18 cellular contexts compared by ENCODE assay signal in the genomic region with DNA sequence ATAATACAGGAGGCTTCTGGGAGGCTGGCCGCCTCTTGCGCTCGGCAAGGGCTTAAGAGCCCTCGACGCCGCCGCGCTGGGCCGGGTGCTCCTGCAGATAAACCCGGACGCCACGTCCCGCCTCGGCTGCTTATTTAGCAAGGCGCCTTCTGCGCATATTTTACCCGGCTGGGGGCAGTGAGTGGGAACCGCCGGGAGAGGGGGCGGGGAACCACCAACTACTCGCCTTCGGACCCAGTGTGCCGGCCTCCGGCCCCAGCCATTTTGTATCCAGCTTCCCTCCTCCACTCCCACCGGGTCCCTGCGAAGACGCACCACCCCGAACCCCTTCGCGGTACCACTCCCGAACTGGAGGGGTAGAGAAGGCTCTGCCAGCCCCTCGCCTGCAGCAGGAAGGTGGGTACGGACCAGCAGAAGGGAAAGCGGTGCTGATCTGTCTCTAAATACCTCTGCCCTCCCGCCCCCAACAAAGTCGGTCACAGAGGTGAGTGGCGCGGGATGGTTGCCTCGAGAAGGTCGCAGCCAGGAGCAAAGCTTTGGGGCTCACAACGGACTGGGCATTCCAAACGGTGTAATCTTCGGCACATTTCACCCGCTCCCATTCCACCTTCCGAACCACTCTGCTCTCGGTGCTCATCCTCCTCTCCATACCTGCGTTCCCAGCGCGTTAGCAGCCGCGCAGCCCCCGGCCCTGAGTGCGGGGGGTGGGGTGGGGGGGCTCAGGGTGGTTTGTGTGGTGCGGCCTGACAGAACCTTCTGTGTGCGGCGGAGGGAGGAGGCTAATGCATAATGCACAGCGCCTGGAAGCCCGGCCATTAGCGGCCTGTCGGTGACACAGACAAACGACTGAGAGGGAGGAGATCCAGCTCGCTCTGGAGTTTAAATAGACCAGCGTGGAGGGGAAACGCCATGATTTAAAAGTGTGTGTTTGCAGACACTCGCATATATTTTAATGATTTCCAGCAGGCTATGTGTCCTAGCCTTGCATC. TPM values are rescaled to one million over a fixed set of nuclear protein-coding genes. Genes with fewer than 3 reads are reported as not detected.
A peak's percentile ranks its signal among the peaks of the same experiment; 100 is the strongest.
DNase-seq lines count a peak whose midpoint lies in the region; TF ChIP-seq lines count a peak whose summit lies in the region.
"Had no signal": no experiment of that assay in that cellular context is flagged by ENCODE, and none has a peak within 500 bp of the region (broad histone marks: within the 10 kb centered on the region; RNA-seq: fewer than 3 reads in every experiment).

No MANE protein-coding gene starts in this region.

- H3K27me3 Mint-ChIP-seq in neural progenitor cell (ENCODE audit: insufficient read depth, low read depth) = peaks cover 15% of the 10 kb centered on the region
- H3K27me3 Mint-ChIP-seq: activated CD4-positive, alpha-beta memory T cell treated with anti-CD3 and anti-CD28 coated beads for 36 hours had no signal

- peaks cover 8% of the 10 kb centered on the region for H3K9me3 Mint-ChIP-seq in neural progenitor cell
- H3K9me3 Mint-ChIP-seq: activated CD4-positive, alpha-beta memory T cell treated with anti-CD3 and anti-CD28 coated beads for 36 hours; activated T-helper 1 cell treated with anti-CD3 and anti-CD28 coated beads, Interleukin-12 subunit alpha, Interleukin-12 subunit beta, Interleukin-2, Interleukin-4 antibody, amounts not matched to agents 30 ng/mL and 10 ng/mL and 1 ng/mL, durations not matched to agents 14 hours and 24 hours and 36 hours had no signal

- TF ChIP-seq CTCF in hepatocyte (IDR thresholded peaks at IDR 0.05; ENCODE audit: poor library complexity) = no peak
- no peak for TF ChIP-seq CTCF in neural progenitor cell (IDR thresholded peaks at IDR 0.05)
- no peak for TF ChIP-seq CTCF in spleen (IDR thresholded peaks at IDR 0.05 in 8 of 11, conservative IDR thresholded peaks at IDR 0.05 in 3 of 11)

- peaks cover 65% of the 10 kb centered on the region for H3F3A ChIP-seq in neural progenitor cell (ENCODE audit: low read depth)

- H3K36me3 ChIP-seq in BLaER1 treated with 17β-estradiol and CSF1 and Interleukin-3, amounts not matched to agents 10 nM and 100 nM = peaks cover 0 to 11% (median 0%) of the 10 kb centered on the region in 11 experiments; a peak in 4 of 22 replicates
- no peaks in the 10 kb centered on the region for H3K36me3 ChIP-seq in HUES64 (ENCODE audit: insufficient read depth, low read length)
- H3K36me3 ChIP-seq in hepatocyte (replicated peaks; ENCODE audit: insufficient read depth, low read depth) = no peaks in the 10 kb centered on the region
- no peaks in the 10 kb centered on the region for H3K36me3 ChIP-seq in neural progenitor cell
- H3K36me3 ChIP-seq in spleen = no peaks in the 10 kb centered on the region
- H3K36me3 ChIP-seq: heart right ventricle had no signal

- 2% methylated on average over 59 of the region's 65 CpGs for WGBS in HUES64
- whole genome bisulfite sequencing in hepatocyte (ENCODE audit: low lambda C conversion rate, missing lambda C conversion rate) = 43% methylated on average over 58 of the region's 65 CpGs
- 57 to 98% (median 94%) methylated on average over 38 to 65 of the region's 65 CpGs for WGBS in spleen, 5 donors

- H3K27me3 ChIP-seq in BLaER1 treated with 17β-estradiol and CSF1 and Interleukin-3, amounts not matched to agents 10 nM and 100 nM = peaks cover 7 to 30% (median 15%) of the 10 kb centered on the region in 11 experiments; a peak in 18 of 22 replicates
- H3K27me3 ChIP-seq in HUES64 (ENCODE audit: insufficient read depth, low read length) (peaks cover 57% of the 10 kb centered on the region), hepatocyte (peaks cover 46% of the 10 kb centered on the region), neural progenitor cell (peaks cover 66% of the 10 kb centered on the region), spleen (replicated peaks in 1 of 7) (peaks cover 0 to 92% (median 34%) of the 10 kb centered on the region in 7 donors)

- H3K9me3 ChIP-seq in BLaER1 treated with 17β-estradiol and CSF1 and Interleukin-3, amounts not matched to agents 10 nM and 100 nM (replicated peaks in 1 of 11) = peaks cover 45 to 64% (median 58%) of the 10 kb centered on the region in 11 experiments
- no peaks in the 10 kb centered on the region for H3K9me3 ChIP-seq in HUES64 (ENCODE audit: insufficient read depth, low read depth, low read length)
- no peaks in the 10 kb centered on the region for H3K9me3 ChIP-seq in hepatocyte (ENCODE audit: low read depth)
- H3K9me3 ChIP-seq in neural progenitor cell (ENCODE audit: low read depth) = no peaks in the 10 kb centered on the region
- H3K9me3 ChIP-seq in spleen = peaks cover 0 to 5% (median 0%) of the 10 kb centered on the region in 8 donors
- H3K9me3 ChIP-seq: heart right ventricle had no signal

- peaks cover 7% of the 10 kb centered on the region for H3K79me2 ChIP-seq in hepatocyte
- H3K79me2 ChIP-seq in neural progenitor cell (ENCODE audit: low read depth) = peaks cover 16% of the 10 kb centered on the region

- TF ChIP-seq POLR2A in spleen (IDR thresholded peaks at IDR 0.05) = no peak

- H3K36me3 Mint-ChIP-seq in neural progenitor cell = no peaks in the 10 kb centered on the region
- H3K36me3 Mint-ChIP-seq: activated CD4-positive, alpha-beta memory T cell treated with anti-CD3 and anti-CD28 coated beads for 36 hours had no signal

- peaks cover 5 to 86% (median 71%) of the 10 kb centered on the region in 11 experiments; a peak in 20 of 22 replicates for H4K20me1 ChIP-seq in BLaER1 treated with 17β-estradiol and CSF1 and Interleukin-3, amounts not matched to agents 10 nM and 100 nM
- no peaks in the 10 kb centered on the region for H4K20me1 ChIP-seq in hepatocyte (ENCODE audit: insufficient read depth, poor library complexity, severe bottlenecking)
- peaks cover 48% of the 10 kb centered on the region for H4K20me1 ChIP-seq in neural progenitor cell (ENCODE audit: low read depth)

- intact Hi-C loops in spleen (cut with DNase I; ENCODE audit: low total_unique reads) = loop anchor here (10.0 kb wide), 1 partner anchor 52 kb away; no protein-coding TSS in a partner anchor

- no peak overlapping the region for H3K27ac Mint-ChIP-seq in neural progenitor cell
- H3K27ac Mint-ChIP-seq: activated CD4-positive, alpha-beta memory T cell treated with anti-CD3 and anti-CD28 coated beads for 36 hours; activated T-helper 1 cell treated with anti-CD3 and anti-CD28 coated beads, Interleukin-12 subunit alpha, Interleukin-12 subunit beta, Interleukin-2, Interleukin-4 antibody, amounts not matched to agents 30 ng/mL and 10 ng/mL and 1 ng/mL, durations not matched to agents 14 hours and 24 hours and 36 hours had no signal

- H3K4me3 Mint-ChIP-seq in neural progenitor cell = peak overlapping the region; percentile 77
- H3K4me3 Mint-ChIP-seq: activated CD4-positive, alpha-beta memory T cell treated with anti-CD3 and anti-CD28 coated beads for 36 hours; activated T-helper 1 cell treated with anti-CD3 and anti-CD28 coated beads, Interleukin-12 subunit alpha, Interleukin-12 subunit beta, Interleukin-2, Interleukin-4 antibody, amounts not matched to agents 30 ng/mL and 10 ng/mL and 1 ng/mL, durations not matched to agents 14 hours and 24 hours and 36 hours had no signal

- peak overlapping the region in 4 of 11 experiments; percentile 3 to 85 (median 24); a peak in 2 of 22 replicates for H3K9ac ChIP-seq in BLaER1 treated with 17β-estradiol and CSF1 and Interleukin-3, amounts not matched to agents 10 nM and 100 nM
- peak overlapping the region; percentile 49 for H3K9ac ChIP-seq in HUES64 (ENCODE audit: low read depth, low read length)
- H3K9ac ChIP-seq in neural progenitor cell = no peak overlapping the region

- H3K4me1 ChIP-seq in BLaER1 treated with 17β-estradiol and CSF1 and Interleukin-3, amounts not matched to agents 10 nM and 100 nM = peaks cover 61 to 86% (median 77%) of the 10 kb centered on the region in 10 experiments
- H3K4me1 ChIP-seq in HUES64 (ENCODE audit: insufficient read depth, low read length) = peaks cover 30% of the 10 kb centered on the region
- H3K4me1 ChIP-seq in hepatocyte (ENCODE audit: insufficient read depth) = peaks cover 57% of the 10 kb centered on the region
- peaks cover 44% of the 10 kb centered on the region for H3K4me1 ChIP-seq in neural progenitor cell
- peaks cover 15 to 62% (median 38%) of the 10 kb centered on the region in 6 donors for H3K4me1 ChIP-seq in spleen

- peak overlapping the region; percentile 82 to 95 (median 91) for H3K4me2 ChIP-seq in BLaER1 treated with 17β-estradiol and CSF1 and Interleukin-3, amounts not matched to agents 10 nM and 100 nM
- peak overlapping the region; percentile 96 for H3K4me2 ChIP-seq in hepatocyte
- H3K4me2 ChIP-seq in neural progenitor cell = peak overlapping the region; percentile 92

- peaks cover 40% of the 10 kb centered on the region for H3K4me1 Mint-ChIP-seq in neural progenitor cell

- H3K9me2 ChIP-seq in hepatocyte (replicated peaks; ENCODE audit: insufficient read depth) = no peaks in the 10 kb centered on the region

- H2AFZ ChIP-seq in hepatocyte (no peak overlapping the region), neural progenitor cell (replicated peaks) (no peak overlapping the region)

- no peak overlapping the region for H3K4me3 ChIP-seq in BLaER1 treated with 17β-estradiol and CSF1 and Interleukin-3, amounts not matched to agents 10 nM and 100 nM
- peak overlapping the region; percentile 57 for H3K4me3 ChIP-seq in HUES64 (ENCODE audit: low read length)
- H3K4me3 ChIP-seq in hepatocyte = no peak overlapping the region
- peak overlapping the region; percentile 73 for H3K4me3 ChIP-seq in neural progenitor cell
- H3K4me3 ChIP-seq in spleen = no peak overlapping the region

- H3K27ac ChIP-seq in BLaER1 treated with 17β-estradiol and CSF1 and Interleukin-3, amounts not matched to agents 10 nM and 100 nM = no peak overlapping the region
- H3K27ac ChIP-seq in HUES64 (ENCODE audit: low read depth, low read length) = no peak overlapping the region
- peak overlapping the region; percentile 93 for H3K27ac ChIP-seq in hepatocyte
- no peak overlapping the region for H3K27ac ChIP-seq in neural progenitor cell
- H3K27ac ChIP-seq in spleen = no peak overlapping the region
- H3K27ac ChIP-seq: heart right ventricle had no signal

- DNase-seq in hepatocyte (ENCODE audit: low spot score) (peak; percentile 46), neural progenitor cell (ENCODE audit: low spot score) (peak; percentile 65), spleen (no peak), NCI-H345 treated with DMSO at 0.1 percent for 48 hours (lab: John Stamatoyannopoulos, UW; ENCODE audit: unreplicated experiment) (no peak), COLO668 (lab: John Stamatoyannopoulos, UW; ENCODE audit: unreplicated experiment) (no peak), LoVo (ENCODE audit: low spot score) (no peak)
- DNase-seq: activated CD4-positive, alpha-beta memory T cell treated with anti-CD3 and anti-CD28 coated beads for 36 hours; GOT3; heart right ventricle; left cardiac atrium; NCI-H2029 treated with DMSO at 0.1 percent for 48 hours; NCI-H748 treated with DMSO at 0.1 percent for 48 hours; RPMI8226; stimulated activated naive CD4-positive, alpha-beta T cell; SW 1271 had no signal

RNA-seq across cellular contexts. Expression of gene BCOR, which starts 4.9 kb away (rescaled TPM):
- polyA plus RNA-seq in HUES64 (2013, experiment 1 of 2) = 34.7 TPM
- 31.5 TPM for polyA plus RNA-seq in HUES64 (2013, experiment 2 of 2)
- total RNA-seq in hepatocyte = 22.7 and 22.9 TPM in 2 replicates
- 13.6 and 15.3 TPM in 2 replicates for polyA plus RNA-seq in hepatocyte
- total RNA-seq in neural progenitor cell (ENCODE audit: low replicate concordance) = 29.5 and 32.4 TPM in 2 replicates
- 10 to 100 TPM; 26.1 to 38.6 (median 31.8) TPM for total RNA-seq in spleen
- polyA plus RNA-seq in spleen = 10 to 100 TPM in 1 of 3 donors, 1 to 10 TPM in 2; 8.3 to 13.1 (median 9.8) TPM

Comparison
In these comparisons a context has a peak if more than half of its experiments do, and no peak if none do; other contexts are left out.
1. H3K4me3 ChIP-seq: peak in HUES64 (single experiment) and neural progenitor cell (single experiment); none in BLaER1 treated with 17β-estradiol and CSF1 and Interleukin-3, amounts not matched to agents 10 nM and 100 nM (0 of 10), hepatocyte (single experiment) and spleen (0 of 8).
2. DNase-seq: peak in hepatocyte (single experiment) and neural progenitor cell (single experiment); none in spleen (single experiment), NCI-H345 treated with DMSO at 0.1 percent for 48 hours (single experiment), COLO668 (single experiment) and LoVo (single experiment).
3. Peak in every context shown above with its lines, with median percentiles within 50 percentile points of each other: H3K4me2 ChIP-seq.